In the genomic region with DNA sequence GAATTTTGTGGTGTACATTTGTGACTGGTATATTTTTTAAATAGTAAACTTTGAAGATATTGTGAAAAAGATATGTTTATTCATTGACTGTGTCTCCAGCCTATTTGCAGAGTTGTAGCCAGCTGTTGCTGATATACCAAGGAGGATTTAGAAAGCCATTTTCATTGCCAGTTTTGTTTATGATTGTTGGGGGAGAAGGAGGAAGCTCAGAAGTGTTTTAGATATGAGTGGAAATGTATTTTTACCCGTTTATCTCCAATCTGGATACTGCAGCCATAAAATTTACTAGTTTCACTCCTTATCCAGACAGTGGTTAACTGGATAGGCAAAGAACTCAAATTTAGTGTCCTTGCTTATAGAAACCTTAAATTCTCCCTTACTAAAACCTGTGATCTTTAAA, we compare ENCODE assay signal across 27 cellular contexts.
"Had no signal": no experiment of that assay in that cellular context is flagged by ENCODE, and none has a peak within 500 bp of the region (broad histone marks: within the 10 kb centered on the region; RNA-seq: fewer than 3 reads in every experiment).

No MANE protein-coding gene starts in this region.

- H3K9me3 ChIP-seq: breast epithelium, gastrocnemius medialis, left ventricle myocardium inferior, pancreas, right lobe of liver, testis, uterus had no signal

- H3K36me3 ChIP-seq: breast epithelium, gastrocnemius medialis, left ventricle myocardium inferior, pancreas, right lobe of liver, uterus had no signal

- H3K27me3 Mint-ChIP-seq: activated CD4-positive, alpha-beta memory T cell treated with anti-CD3 and anti-CD28 coated beads for 36 hours; activated naive CD8-positive, alpha-beta T cell treated with anti-CD3 and anti-CD28 coated beads, Interleukin-2, amount 10 ng/mL, durations not matched to agents 7 days and 5 days; central memory CD8-positive, alpha-beta T cell; stimulated activated naive B cell treated with anti-CD40 and anti-IgM and Interleukin-4, amounts not matched to agents 10 μg/mL and 1 μg/mL and 100 μg/mL, for 72 hours had no signal

- H3K9me3 Mint-ChIP-seq: activated CD4-positive, alpha-beta memory T cell treated with anti-CD3 and anti-CD28 coated beads for 36 hours; activated naive CD4-positive, alpha-beta T cell treated with anti-CD3 and anti-CD28 coated beads for 36 hours; activated naive CD8-positive, alpha-beta T cell treated with anti-CD3 and anti-CD28 coated beads, Interleukin-2, amount 10 ng/mL, durations not matched to agents 7 days and 5 days; activated T-cell treated with anti-CD3 and anti-CD28 coated beads, Interleukin-2, amount 50 U/mL, for 72 hours; central memory CD8-positive, alpha-beta T cell; nephron; stimulated activated naive B cell treated with anti-CD40 and anti-IgM and Interleukin-4, amounts not matched to agents 10 μg/mL and 1 μg/mL and 100 μg/mL, for 72 hours; T-helper 2 cell treated with Interferon-gamma antibody and Interleukin-4, amounts not matched to agents 5 μg/mL and 100 μg/mL, for 36 hours; WTC11 had no signal

- H3K4me3 Mint-ChIP-seq: activated CD4-positive, alpha-beta memory T cell treated with anti-CD3 and anti-CD28 coated beads for 36 hours; activated naive CD4-positive, alpha-beta T cell treated with anti-CD3 and anti-CD28 coated beads for 36 hours; activated naive CD8-positive, alpha-beta T cell treated with anti-CD3 and anti-CD28 coated beads, Interleukin-2, amount 10 ng/mL, durations not matched to agents 7 days and 5 days; activated T-cell treated with anti-CD3 and anti-CD28 coated beads, Interleukin-2, amount 50 U/mL, for 72 hours; central memory CD8-positive, alpha-beta T cell; nephron; stimulated activated naive B cell treated with anti-CD40 and anti-IgM and Interleukin-4, amounts not matched to agents 10 μg/mL and 1 μg/mL and 100 μg/mL, for 72 hours; T-helper 2 cell treated with Interferon-gamma antibody and Interleukin-4, amounts not matched to agents 5 μg/mL and 100 μg/mL, for 36 hours; WTC11 had no signal

- H3K27ac ChIP-seq: breast epithelium, left ventricle myocardium inferior, pancreas, right lobe of liver, testis, uterus had no signal

- H3K4me1 ChIP-seq: breast epithelium had no signal

- ATAC-seq: activated T-cell treated with anti-CD3 and anti-CD28 coated beads, Interleukin-2, amount 50 U/mL, for 72 hours; esophagus mucosa; gastrocnemius medialis; pancreas; right lobe of liver; stimulated activated naive B cell treated with anti-CD40 and anti-IgM and Interleukin-4, amounts not matched to agents 10 μg/mL and 1 μg/mL and 100 μg/mL, for 72 hours; WTC11 had no signal

- DNase-seq: activated CD4-positive, alpha-beta memory T cell treated with anti-CD3 and anti-CD28 coated beads for 36 hours; activated CD4-positive, alpha-beta T cell treated with anti-CD3 and anti-CD28 coated beads for 48 hours; activated effector memory CD4-positive, alpha-beta T cell treated with Interleukin-2 at 50 U/mL for 16 hours; activated naive CD4-positive, alpha-beta T cell treated with anti-CD3 and anti-CD28 coated beads for 36 hours; activated naive CD8-positive, alpha-beta T cell treated with anti-CD3 and anti-CD28 coated beads, Interleukin-2, amount 10 ng/mL, durations not matched to agents 7 days and 5 days; activated T-cell treated with anti-CD3 and anti-CD28 coated beads, Interleukin-2, amount 50 U/mL, for 72 hours; amniotic stem cell; effector memory CD4-positive, alpha-beta T cell; gastrocnemius medialis; hippocampal formation; kidney glomerular epithelial cell; left ventricle myocardium inferior; midbrain; pancreas; right lobe of liver; stimulated activated CD4-positive, alpha-beta T cell treated with anti-CD3 and anti-CD28 coated beads, Interleukin-2, amount 100 ng/mL, for 48 hours; stimulated activated CD8-positive, alpha-beta memory T cell treated with anti-CD3 and anti-CD28 coated beads, Interleukin-4, amount 100 ng/mL, for 48 hours; stimulated activated naive B cell treated with anti-CD40 and anti-IgM and Interleukin-4, amounts not matched to agents 10 μg/mL and 1 μg/mL and 100 μg/mL, for 72 hours; testis; trophoblast cell; uterus had no signal

- H3K27ac Mint-ChIP-seq: activated CD4-positive, alpha-beta memory T cell treated with anti-CD3 and anti-CD28 coated beads for 36 hours; activated naive CD4-positive, alpha-beta T cell treated with anti-CD3 and anti-CD28 coated beads for 36 hours; activated naive CD8-positive, alpha-beta T cell treated with anti-CD3 and anti-CD28 coated beads, Interleukin-2, amount 10 ng/mL, durations not matched to agents 7 days and 5 days; activated T-cell treated with anti-CD3 and anti-CD28 coated beads, Interleukin-2, amount 50 U/mL, for 72 hours; stimulated activated naive B cell treated with anti-CD40 and anti-IgM and Interleukin-4, amounts not matched to agents 10 μg/mL and 1 μg/mL and 100 μg/mL, for 72 hours; T-helper 2 cell treated with Interferon-gamma antibody and Interleukin-4, amounts not matched to agents 5 μg/mL and 100 μg/mL, for 36 hours; WTC11 had no signal

- H3K4me3 ChIP-seq: breast epithelium, left ventricle myocardium inferior, pancreas, right lobe of liver, testis, uterus had no signal

- H3K36me3 Mint-ChIP-seq: WTC11 had no signal

- H3K27me3 ChIP-seq: breast epithelium, gastrocnemius medialis, pancreas, right lobe of liver, testis, uterus had no signal
